Comparison of ENCODE assay signal across 31 cellular contexts in the genomic region with DNA sequence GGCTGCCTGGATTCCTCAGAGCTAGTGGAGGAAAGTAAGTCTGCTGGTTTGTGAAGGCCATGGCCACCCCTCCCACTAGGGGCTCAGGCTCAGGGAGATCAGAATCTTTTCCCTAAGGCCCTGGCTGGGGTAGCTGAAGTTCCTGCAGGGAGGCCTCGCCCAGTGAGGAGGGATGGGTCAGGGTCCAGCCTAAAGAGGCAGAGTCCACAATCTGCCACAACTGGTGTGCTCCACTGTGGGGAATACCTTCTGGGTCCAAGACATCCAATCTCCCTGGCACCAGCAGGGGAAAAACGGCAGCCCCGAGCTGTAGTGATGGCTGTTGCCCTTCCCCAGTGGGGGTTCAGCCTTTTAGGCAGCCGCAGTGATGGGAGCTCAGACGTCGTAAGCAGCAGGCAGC. TPM values are rescaled to one million over a fixed set of nuclear protein-coding genes. Genes with fewer than 3 reads are reported as not detected.
"Had no signal": no experiment of that assay in that cellular context is flagged by ENCODE, and none has a peak within 500 bp of the region (broad histone marks: within the 10 kb centered on the region; RNA-seq: fewer than 3 reads in every experiment).

No MANE protein-coding gene starts in this region.

- H3K4me3 ChIP-seq: body of pancreas, breast epithelium, K562, SJCRH30, SK-N-MC had no signal

- H3K36me3 Mint-ChIP-seq: activated naive CD8-positive, alpha-beta T cell treated with anti-CD3 and anti-CD28 coated beads, Interleukin-2, amount 10 ng/mL, durations not matched to agents 7 days and 5 days had no signal

- H3K27ac Mint-ChIP-seq: activated CD4-positive, alpha-beta T cell treated with anti-CD3 and anti-CD28 coated beads for 36 hours; activated CD4-positive, alpha-beta T cell treated with anti-CD3 and anti-CD28 coated beads, Interleukin-2, amount 10 ng/mL, durations not matched to agents 7 days and 5 days; activated CD8-positive, alpha-beta T cell treated with anti-CD3 and anti-CD28 coated beads, Interleukin-2, amount 10 ng/mL, durations not matched to agents 7 days and 5 days; activated naive CD4-positive, alpha-beta T cell treated with anti-CD3 and anti-CD28 coated beads, Interleukin-2, amount 50 U/mL, for 24 hours; activated naive CD8-positive, alpha-beta T cell treated with anti-CD3 and anti-CD28 coated beads, Interleukin-2, amount 10 ng/mL, durations not matched to agents 7 days and 5 days; activated T-cell treated with anti-CD3 and anti-CD28 coated beads, Interleukin-2, amount 50 U/mL, for 24 hours; activated T-helper 2 cell treated with anti-CD3 and anti-CD28 coated beads, Interferon-gamma antibody, Interleukin-2, Interleukin-4, amounts not matched to agents 10 μg/mL and 5 μg/mL and 100 μg/mL, durations not matched to agents 14 hours and 24 hours and 36 hours; T-helper 1 cell treated with Interleukin-12 subunit alpha and Interleukin-12 subunit beta and Interleukin-4 antibody, amounts not matched to agents 30 μg/mL and 1 μg/mL, for 36 hours; T-helper 2 cell treated with Interferon-gamma antibody and Interleukin-4, amounts not matched to agents 5 μg/mL and 100 μg/mL, for 36 hours had no signal

- H3K27ac ChIP-seq: body of pancreas, breast epithelium, SJCRH30, SK-N-MC had no signal

- DNase-seq: activated CD4-positive, alpha-beta T cell treated with anti-CD3 and anti-CD28 coated beads for 36 hours; activated CD4-positive, alpha-beta T cell treated with anti-CD3 and anti-CD28 coated beads, Interleukin-2, amount 10 ng/mL, durations not matched to agents 7 days and 5 days; activated CD4-positive, alpha-beta T cell treated with anti-CD3 and anti-CD28 coated beads, Interleukin-2, amount 50 U/mL, for 48 hours; activated CD8-positive, alpha-beta T cell treated with anti-CD3 and anti-CD28 coated beads, Interleukin-2, amount 10 ng/mL, durations not matched to agents 7 days and 5 days; activated gamma-delta T cell; activated naive CD4-positive, alpha-beta T cell treated with Interleukin-2 at 50 U/mL for 16 hours; activated naive CD8-positive, alpha-beta T cell treated with anti-CD3 and anti-CD28 coated beads, Interleukin-2, amount 10 ng/mL, durations not matched to agents 7 days and 5 days; activated T-cell treated with anti-CD3 and anti-CD28 coated beads, Interleukin-2, amount 50 U/mL, for 24 hours; amygdala; body of pancreas; caudate nucleus; NCI-H1092 treated with DMSO at 0.1 percent for 48 hours; NCI-H1417; NCI-H1694; NCI-H1930; NCI-H2081 treated with DMSO at 0.1 percent for 48 hours; NCI-H226; NCI-H524 treated with DMSO at 0.1 percent for 48 hours; SHP77; SJCRH30 had no signal

- H3K9me3 ChIP-seq: body of pancreas had no signal

- H3K36me3 ChIP-seq: breast epithelium, SJCRH30 had no signal

- H3K4me3 Mint-ChIP-seq: activated CD4-positive, alpha-beta T cell treated with anti-CD3 and anti-CD28 coated beads for 36 hours; activated CD4-positive, alpha-beta T cell treated with anti-CD3 and anti-CD28 coated beads, Interleukin-2, amount 10 ng/mL, durations not matched to agents 7 days and 5 days; activated CD8-positive, alpha-beta T cell treated with anti-CD3 and anti-CD28 coated beads, Interleukin-2, amount 10 ng/mL, durations not matched to agents 7 days and 5 days; activated naive CD4-positive, alpha-beta T cell treated with anti-CD3 and anti-CD28 coated beads, Interleukin-2, amount 50 U/mL, for 24 hours; activated naive CD8-positive, alpha-beta T cell treated with anti-CD3 and anti-CD28 coated beads, Interleukin-2, amount 10 ng/mL, durations not matched to agents 7 days and 5 days; activated T-cell treated with anti-CD3 and anti-CD28 coated beads, Interleukin-2, amount 50 U/mL, for 24 hours; T-helper 1 cell treated with Interleukin-12 subunit alpha and Interleukin-12 subunit beta and Interleukin-4 antibody, amounts not matched to agents 30 μg/mL and 1 μg/mL, for 36 hours; T-helper 2 cell treated with Interferon-gamma antibody and Interleukin-4, amounts not matched to agents 5 μg/mL and 100 μg/mL, for 36 hours had no signal

- H3K4me1 ChIP-seq: body of pancreas, breast epithelium, SJCRH30 had no signal

- H3K27me3 ChIP-seq: body of pancreas, breast epithelium had no signal

- H3K4me1 Mint-ChIP-seq: activated CD4-positive, alpha-beta T cell treated with anti-CD3 and anti-CD28 coated beads for 36 hours; activated CD4-positive, alpha-beta T cell treated with anti-CD3 and anti-CD28 coated beads, Interleukin-2, amount 10 ng/mL, durations not matched to agents 7 days and 5 days; activated naive CD4-positive, alpha-beta T cell treated with anti-CD3 and anti-CD28 coated beads, Interleukin-2, amount 50 U/mL, for 24 hours; activated naive CD8-positive, alpha-beta T cell treated with anti-CD3 and anti-CD28 coated beads, Interleukin-2, amount 10 ng/mL, durations not matched to agents 7 days and 5 days had no signal

RNA-seq across cellular contexts. Expression of a gene that starts 23.2 kb away (rescaled TPM):
- total RNA-seq: activated CD4-positive, alpha-beta T cell treated with anti-CD3 and anti-CD28 coated beads for 36 hours; activated CD4-positive, alpha-beta T cell treated with anti-CD3 and anti-CD28 coated beads, Interleukin-2, amount 10 ng/mL, durations not matched to agents 7 days and 5 days; activated CD8-positive, alpha-beta T cell treated with anti-CD3 and anti-CD28 coated beads, Interleukin-2, amount 10 ng/mL, durations not matched to agents 7 days and 5 days; activated naive CD8-positive, alpha-beta T cell treated with anti-CD3 and anti-CD28 coated beads, Interleukin-2, amount 10 ng/mL, durations not matched to agents 7 days and 5 days; activated T-helper 2 cell treated with anti-CD3 and anti-CD28 coated beads, Interferon-gamma antibody, Interleukin-2, Interleukin-4, amounts not matched to agents 10 μg/mL and 5 μg/mL and 100 μg/mL, durations not matched to agents 14 hours and 24 hours and 36 hours; body of pancreas; breast epithelium; K562; M059J; NCI-H460; RPMI7951; SJCRH30 had no signal
- polyA plus RNA-seq: adipose tissue, K562 had no signal

RNA-seq across cellular contexts. Expression of a gene that starts 46.7 kb away (rescaled TPM):
- total RNA-seq: activated CD4-positive, alpha-beta T cell treated with anti-CD3 and anti-CD28 coated beads for 36 hours; activated CD4-positive, alpha-beta T cell treated with anti-CD3 and anti-CD28 coated beads, Interleukin-2, amount 10 ng/mL, durations not matched to agents 7 days and 5 days; activated CD8-positive, alpha-beta T cell treated with anti-CD3 and anti-CD28 coated beads, Interleukin-2, amount 10 ng/mL, durations not matched to agents 7 days and 5 days; activated naive CD8-positive, alpha-beta T cell treated with anti-CD3 and anti-CD28 coated beads, Interleukin-2, amount 10 ng/mL, durations not matched to agents 7 days and 5 days; body of pancreas; breast epithelium; M059J; NCI-H460; RPMI7951; SJCRH30 had no signal
